ENCODE assay signal across 8 cellular contexts in the genomic region with DNA sequence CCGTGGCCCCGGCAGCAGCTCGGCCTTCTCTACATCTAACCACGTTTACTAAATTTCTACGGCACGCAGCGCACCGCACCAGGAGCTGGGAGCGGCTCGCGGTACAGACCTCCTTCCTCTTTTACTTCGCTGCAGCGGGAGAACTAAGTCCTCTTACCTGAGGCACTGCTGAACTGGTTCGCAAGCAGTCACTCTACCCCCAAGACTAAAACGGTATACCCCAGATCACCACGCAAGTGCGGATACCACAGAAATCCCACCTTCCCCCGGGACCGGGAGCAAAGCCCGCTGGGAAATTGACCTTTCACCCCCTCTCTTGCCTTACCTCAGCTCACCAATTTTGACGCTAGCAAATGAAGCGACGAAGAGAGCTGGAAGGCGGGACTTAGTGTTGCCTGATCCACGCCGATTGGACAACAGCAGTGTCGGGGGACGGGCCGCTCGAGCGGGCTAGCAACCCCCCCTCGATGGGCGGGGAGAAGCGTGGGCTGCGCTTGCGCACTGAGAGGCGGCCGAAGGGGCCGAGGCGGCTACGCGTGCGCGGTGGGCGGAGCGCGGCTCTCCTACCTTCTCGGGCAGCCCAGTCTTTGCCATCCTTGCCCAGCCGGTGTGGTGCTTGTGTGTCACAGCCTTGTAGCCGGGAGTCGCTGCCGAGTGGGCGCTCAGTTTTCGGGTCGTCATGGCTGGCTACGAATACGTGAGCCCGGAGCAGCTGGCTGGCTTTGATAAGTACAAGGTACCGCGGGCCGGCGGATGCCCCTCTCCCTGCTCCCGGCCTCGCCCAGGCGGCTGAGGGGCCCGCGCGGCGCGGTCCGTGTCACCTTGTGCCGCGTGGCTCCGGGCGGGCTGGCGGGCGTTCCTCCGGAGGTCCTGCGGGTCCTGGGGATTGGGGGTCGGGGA.
DNase-seq lines count a peak whose midpoint lies in the region; ATAC-seq, FAIRE-seq and TF ChIP-seq lines count a peak whose summit lies in the region.

A gene with protein sequence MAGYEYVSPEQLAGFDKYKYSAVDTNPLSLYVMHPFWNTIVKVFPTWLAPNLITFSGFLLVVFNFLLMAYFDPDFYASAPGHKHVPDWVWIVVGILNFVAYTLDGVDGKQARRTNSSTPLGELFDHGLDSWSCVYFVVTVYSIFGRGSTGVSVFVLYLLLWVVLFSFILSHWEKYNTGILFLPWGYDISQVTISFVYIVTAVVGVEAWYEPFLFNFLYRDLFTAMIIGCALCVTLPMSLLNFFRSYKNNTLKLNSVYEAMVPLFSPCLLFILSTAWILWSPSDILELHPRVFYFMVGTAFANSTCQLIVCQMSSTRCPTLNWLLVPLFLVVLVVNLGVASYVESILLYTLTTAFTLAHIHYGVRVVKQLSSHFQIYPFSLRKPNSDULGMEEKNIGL (plus strand): TSS at position 590 of the 900 bp plus-strand sequence. CDS start 90 bp downstream, at position 680.

- TF ChIP-seq CTCF in AG09319 (IDR thresholded peaks at IDR 0.05; ENCODE audit: low read depth, low read length): no peak

- peak; percentile 98 for DNase-seq in AG09319 (ENCODE audit: extremely low read depth, low read depth)
- DNase-seq in NCI-H446 treated with DMSO at 0.1 percent for 48 hours (lab: John Stamatoyannopoulos, UW): peak; percentile 98
- peak; percentile 98 to 100 for DNase-seq in cerebellar nuclear complex (lab: John Stamatoyannopoulos, UW)
- DNase-seq in stimulated activated CD4-positive, alpha-beta T cell treated with anti-CD3 and anti-CD28 coated beads, Interleukin-12 subunit alpha, Interleukin-12 subunit beta, amount 100 ng/mL, for 4 hours: peak; percentile 98

- FAIRE-seq in islet of Langerhans (lab: Jason Lieb, UNC): peak; percentile 84

- ATAC-seq in GM19035 (IDR thresholded peaks at IDR 0.05; ENCODE audit: unreplicated experiment) (peak; percentile 97), HG03354 (IDR thresholded peaks at IDR 0.05; ENCODE audit: poor library complexity, severe bottlenecking, unreplicated experiment) (peak; percentile 94)
- peak; percentile 95 to 96 for ATAC-seq in activated CD4-positive, CD25-positive, alpha-beta regulatory T cell treated with anti-CD3 and anti-CD28 coated beads, Interleukin-2, amount 50 U/mL, for 24 hours

Comparison
In these comparisons a context has a peak if more than half of its experiments do, and no peak if none do; other contexts are left out.
1. Peak in every context shown above with its lines: DNase-seq and ATAC-seq.